ENCODE assay signal across 1 cellular context in the genomic region with DNA sequence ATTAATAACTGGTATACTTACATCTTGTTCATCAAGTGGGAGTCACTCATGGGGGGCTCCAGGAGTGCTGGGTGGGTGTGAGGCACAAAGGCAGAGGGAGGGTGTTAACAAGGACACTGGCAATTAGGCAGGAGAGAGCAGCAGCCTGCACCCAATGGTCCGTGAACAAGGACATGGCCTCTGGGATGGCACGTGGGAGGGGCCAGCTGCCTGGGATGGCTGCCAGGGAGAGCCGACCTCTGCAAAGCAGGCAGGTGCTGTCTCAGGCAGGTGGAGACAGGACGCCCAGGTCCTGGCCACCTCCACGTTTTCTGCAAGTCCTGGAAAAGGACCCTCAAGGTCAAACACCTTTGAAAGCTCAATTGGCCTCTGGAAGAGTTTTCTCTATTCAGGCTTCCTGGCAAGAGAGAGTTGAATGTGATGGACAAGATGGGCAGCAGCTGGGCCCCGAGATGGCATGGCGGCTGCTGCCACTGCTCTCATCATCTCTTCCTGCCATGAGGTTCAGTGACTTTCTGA.
TF ChIP-seq lines count a peak whose summit lies in the region.

No MANE protein-coding gene starts in this region.

TF ChIP-seq in GM23338, 12 proteins besides CTCF, POLR2A, EP300 and RAD21 (continued from another document):
- TF ChIP-seq, protein P1, sequence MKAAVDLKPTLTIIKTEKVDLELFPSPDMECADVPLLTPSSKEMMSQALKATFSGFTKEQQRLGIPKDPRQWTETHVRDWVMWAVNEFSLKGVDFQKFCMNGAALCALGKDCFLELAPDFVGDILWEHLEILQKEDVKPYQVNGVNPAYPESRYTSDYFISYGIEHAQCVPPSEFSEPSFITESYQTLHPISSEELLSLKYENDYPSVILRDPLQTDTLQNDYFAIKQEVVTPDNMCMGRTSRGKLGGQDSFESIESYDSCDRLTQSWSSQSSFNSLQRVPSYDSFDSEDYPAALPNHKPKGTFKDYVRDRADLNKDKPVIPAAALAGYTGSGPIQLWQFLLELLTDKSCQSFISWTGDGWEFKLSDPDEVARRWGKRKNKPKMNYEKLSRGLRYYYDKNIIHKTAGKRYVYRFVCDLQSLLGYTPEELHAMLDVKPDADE (IDR thresholded peaks at IDR 0.05): no peak
- TF ChIP-seq NANOG (IDR thresholded peaks at IDR 0.05; ENCODE audit: borderline replicate concordance): no peak
- TF ChIP-seq ZNF114 (CRISPR knock-in tag; IDR thresholded peaks at IDR 0.05): no peak
- TF ChIP-seq ZNF331 (CRISPR knock-in tag; IDR thresholded peaks at IDR 0.05; ENCODE audit: low read depth): no peak
- no peak for TF ChIP-seq CREB1 (CRISPR knock-in tag; IDR thresholded peaks at IDR 0.05; ENCODE audit: low read depth)
- TF ChIP-seq, protein P2, sequence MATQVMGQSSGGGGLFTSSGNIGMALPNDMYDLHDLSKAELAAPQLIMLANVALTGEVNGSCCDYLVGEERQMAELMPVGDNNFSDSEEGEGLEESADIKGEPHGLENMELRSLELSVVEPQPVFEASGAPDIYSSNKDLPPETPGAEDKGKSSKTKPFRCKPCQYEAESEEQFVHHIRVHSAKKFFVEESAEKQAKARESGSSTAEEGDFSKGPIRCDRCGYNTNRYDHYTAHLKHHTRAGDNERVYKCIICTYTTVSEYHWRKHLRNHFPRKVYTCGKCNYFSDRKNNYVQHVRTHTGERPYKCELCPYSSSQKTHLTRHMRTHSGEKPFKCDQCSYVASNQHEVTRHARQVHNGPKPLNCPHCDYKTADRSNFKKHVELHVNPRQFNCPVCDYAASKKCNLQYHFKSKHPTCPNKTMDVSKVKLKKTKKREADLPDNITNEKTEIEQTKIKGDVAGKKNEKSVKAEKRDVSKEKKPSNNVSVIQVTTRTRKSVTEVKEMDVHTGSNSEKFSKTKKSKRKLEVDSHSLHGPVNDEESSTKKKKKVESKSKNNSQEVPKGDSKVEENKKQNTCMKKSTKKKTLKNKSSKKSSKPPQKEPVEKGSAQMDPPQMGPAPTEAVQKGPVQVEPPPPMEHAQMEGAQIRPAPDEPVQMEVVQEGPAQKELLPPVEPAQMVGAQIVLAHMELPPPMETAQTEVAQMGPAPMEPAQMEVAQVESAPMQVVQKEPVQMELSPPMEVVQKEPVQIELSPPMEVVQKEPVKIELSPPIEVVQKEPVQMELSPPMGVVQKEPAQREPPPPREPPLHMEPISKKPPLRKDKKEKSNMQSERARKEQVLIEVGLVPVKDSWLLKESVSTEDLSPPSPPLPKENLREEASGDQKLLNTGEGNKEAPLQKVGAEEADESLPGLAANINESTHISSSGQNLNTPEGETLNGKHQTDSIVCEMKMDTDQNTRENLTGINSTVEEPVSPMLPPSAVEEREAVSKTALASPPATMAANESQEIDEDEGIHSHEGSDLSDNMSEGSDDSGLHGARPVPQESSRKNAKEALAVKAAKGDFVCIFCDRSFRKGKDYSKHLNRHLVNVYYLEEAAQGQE (IDR thresholded peaks at IDR 0.05; ENCODE audit: unreplicated experiment): no peak
- TF ChIP-seq, protein P3, sequence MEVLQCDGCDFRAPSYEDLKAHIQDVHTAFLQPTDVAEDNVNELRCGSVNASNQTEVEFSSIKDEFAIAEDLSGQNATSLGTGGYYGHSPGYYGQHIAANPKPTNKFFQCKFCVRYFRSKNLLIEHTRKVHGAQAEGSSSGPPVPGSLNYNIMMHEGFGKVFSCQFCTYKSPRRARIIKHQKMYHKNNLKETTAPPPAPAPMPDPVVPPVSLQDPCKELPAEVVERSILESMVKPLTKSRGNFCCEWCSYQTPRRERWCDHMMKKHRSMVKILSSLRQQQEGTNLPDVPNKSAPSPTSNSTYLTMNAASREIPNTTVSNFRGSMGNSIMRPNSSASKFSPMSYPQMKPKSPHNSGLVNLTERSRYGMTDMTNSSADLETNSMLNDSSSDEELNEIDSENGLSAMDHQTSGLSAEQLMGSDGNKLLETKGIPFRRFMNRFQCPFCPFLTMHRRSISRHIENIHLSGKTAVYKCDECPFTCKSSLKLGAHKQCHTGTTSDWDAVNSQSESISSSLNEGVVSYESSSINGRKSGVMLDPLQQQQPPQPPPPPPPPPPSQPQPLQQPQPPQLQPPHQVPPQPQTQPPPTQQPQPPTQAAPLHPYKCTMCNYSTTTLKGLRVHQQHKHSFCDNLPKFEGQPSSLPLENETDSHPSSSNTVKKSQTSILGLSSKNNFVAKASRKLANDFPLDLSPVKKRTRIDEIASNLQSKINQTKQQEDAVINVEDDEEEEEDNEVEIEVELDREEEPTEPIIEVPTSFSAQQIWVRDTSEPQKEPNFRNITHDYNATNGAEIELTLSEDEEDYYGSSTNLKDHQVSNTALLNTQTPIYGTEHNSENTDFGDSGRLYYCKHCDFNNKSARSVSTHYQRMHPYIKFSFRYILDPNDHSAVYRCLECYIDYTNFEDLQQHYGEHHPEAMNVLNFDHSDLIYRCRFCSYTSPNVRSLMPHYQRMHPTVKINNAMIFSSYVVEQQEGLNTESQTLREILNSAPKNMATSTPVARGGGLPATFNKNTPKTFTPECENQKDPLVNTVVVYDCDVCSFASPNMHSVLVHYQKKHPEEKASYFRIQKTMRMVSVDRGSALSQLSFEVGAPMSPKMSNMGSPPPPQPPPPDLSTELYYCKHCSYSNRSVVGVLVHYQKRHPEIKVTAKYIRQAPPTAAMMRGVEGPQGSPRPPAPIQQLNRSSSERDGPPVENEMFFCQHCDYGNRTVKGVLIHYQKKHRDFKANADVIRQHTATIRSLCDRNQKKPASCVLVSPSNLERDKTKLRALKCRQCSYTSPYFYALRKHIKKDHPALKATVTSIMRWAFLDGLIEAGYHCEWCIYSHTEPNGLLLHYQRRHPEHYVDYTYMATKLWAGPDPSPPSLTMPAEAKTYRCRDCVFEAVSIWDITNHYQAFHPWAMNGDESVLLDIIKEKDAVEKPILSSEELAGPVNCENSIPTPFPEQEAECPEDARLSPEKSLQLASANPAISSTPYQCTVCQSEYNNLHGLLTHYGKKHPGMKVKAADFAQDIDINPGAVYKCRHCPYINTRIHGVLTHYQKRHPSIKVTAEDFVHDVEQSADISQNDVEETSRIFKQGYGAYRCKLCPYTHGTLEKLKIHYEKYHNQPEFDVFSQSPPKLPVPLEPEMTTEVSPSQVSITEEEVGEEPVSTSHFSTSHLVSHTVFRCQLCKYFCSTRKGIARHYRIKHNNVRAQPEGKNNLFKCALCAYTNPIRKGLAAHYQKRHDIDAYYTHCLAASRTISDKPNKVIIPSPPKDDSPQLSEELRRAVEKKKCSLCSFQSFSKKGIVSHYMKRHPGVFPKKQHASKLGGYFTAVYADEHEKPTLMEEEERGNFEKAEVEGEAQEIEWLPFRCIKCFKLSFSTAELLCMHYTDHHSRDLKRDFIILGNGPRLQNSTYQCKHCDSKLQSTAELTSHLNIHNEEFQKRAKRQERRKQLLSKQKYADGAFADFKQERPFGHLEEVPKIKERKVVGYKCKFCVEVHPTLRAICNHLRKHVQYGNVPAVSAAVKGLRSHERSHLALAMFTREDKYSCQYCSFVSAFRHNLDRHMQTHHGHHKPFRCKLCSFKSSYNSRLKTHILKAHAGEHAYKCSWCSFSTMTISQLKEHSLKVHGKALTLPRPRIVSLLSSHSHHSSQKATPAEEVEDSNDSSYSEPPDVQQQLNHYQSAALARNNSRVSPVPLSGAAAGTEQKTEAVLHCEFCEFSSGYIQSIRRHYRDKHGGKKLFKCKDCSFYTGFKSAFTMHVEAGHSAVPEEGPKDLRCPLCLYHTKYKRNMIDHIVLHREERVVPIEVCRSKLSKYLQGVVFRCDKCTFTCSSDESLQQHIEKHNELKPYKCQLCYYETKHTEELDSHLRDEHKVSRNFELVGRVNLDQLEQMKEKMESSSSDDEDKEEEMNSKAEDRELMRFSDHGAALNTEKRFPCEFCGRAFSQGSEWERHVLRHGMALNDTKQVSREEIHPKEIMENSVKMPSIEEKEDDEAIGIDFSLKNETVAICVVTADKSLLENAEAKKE (CRISPR knock-in tag; IDR thresholded peaks at IDR 0.05): no peak
- TF ChIP-seq STAT1 (IDR thresholded peaks at IDR 0.05; ENCODE audit: unreplicated experiment): no peak
- TF ChIP-seq JUNB (IDR thresholded peaks at IDR 0.05; ENCODE audit: unreplicated experiment): no peak
- TF ChIP-seq EZH2phosphoT487 (IDR thresholded peaks at IDR 0.05; ENCODE audit: unreplicated experiment): no peak
- TF ChIP-seq POLR2AphosphoS5 (IDR thresholded peaks at IDR 0.05; ENCODE audit: low read depth): no peak
